14 cellular contexts compared by ENCODE assay signal in the genomic region with DNA sequence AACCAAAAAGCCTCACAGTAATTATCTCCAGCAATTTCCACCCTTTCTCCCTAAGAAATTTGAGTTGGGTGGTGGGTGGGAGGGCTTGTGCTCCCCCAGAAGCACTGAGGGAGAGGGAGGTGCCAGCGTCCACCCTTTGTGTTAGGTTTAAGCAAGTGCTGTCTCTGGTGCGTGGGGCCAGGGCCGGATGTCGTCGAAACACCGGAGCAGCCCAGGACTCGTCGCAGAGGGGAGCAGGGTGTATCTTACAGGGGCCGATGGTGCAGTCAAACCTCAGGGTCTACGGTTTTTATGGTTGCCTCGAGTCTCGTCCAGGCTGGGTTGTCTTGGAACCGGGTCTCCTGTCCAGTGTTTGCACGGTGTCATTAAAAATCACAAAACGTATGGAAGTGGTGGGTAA. TPM values are rescaled to one million over a fixed set of nuclear protein-coding genes. Genes with fewer than 3 reads are reported as not detected.
A peak's percentile ranks its signal among the peaks of the same experiment; 100 is the strongest.
DNase-seq lines count a peak whose midpoint lies in the region; ATAC-seq lines count a peak whose summit lies in the region.
"Had no signal": no experiment of that assay in that cellular context is flagged by ENCODE, and none has a peak within 500 bp of the region (broad histone marks: within the 10 kb centered on the region; RNA-seq: fewer than 3 reads in every experiment).

No MANE protein-coding gene starts in this region.

- DNase-seq in Right ventricle myocardium inferior (ENCODE audit: missing footprints) (peak; percentile 32), left cardiac atrium (no peak), posterior vena cava (ENCODE audit: low spot score) (peak; percentile 78)
- DNase-seq in activated T-helper 2 cell treated with anti-CD3 and anti-CD28 coated beads, Interferon-gamma antibody, Interleukin-2, Interleukin-4, amounts not matched to agents 10 μg/mL and 5 μg/mL and 100 μg/mL, durations not matched to agents 14 hours and 24 hours and 36 hours (ENCODE audit: low spot score), result no peak
- DNase-seq: AML-193; Caco-2; Calu3; CD4-positive, alpha-beta T cell; DMS79 treated with DMSO at 0.1 percent for 48 hours; GF-D8 had no signal

- H3K36me3 Mint-ChIP-seq in activated T-helper 2 cell treated with anti-CD3 and anti-CD28 coated beads, Interferon-gamma antibody, Interleukin-2, Interleukin-4, amounts not matched to agents 10 μg/mL and 5 μg/mL and 100 μg/mL, durations not matched to agents 14 hours and 24 hours and 36 hours (ENCODE audit: low read depth), result no peaks in the 10 kb centered on the region
- H3K36me3 Mint-ChIP-seq: CD8-positive, alpha-beta T cell had no signal

- intact Hi-C loops in Right ventricle myocardium inferior (cut with DNase I) (no loop called here), left cardiac atrium (cut with DNase I) (no loop called here), posterior vena cava (cut with DNase I) (no loop called here)
- intact Hi-C loops in activated T-helper 2 cell treated with anti-CD3 and anti-CD28 coated beads, Interferon-gamma antibody, Interleukin-2, Interleukin-4, amounts not matched to agents 10 μg/mL and 5 μg/mL and 100 μg/mL, durations not matched to agents 14 hours and 24 hours and 36 hours (cut with micrococcal nuclease), result no loop called here

- ATAC-seq in Right ventricle myocardium inferior (no peak), left cardiac atrium (no peak), GM18873 (IDR thresholded peaks at IDR 0.05; ENCODE audit: low FRiP score, unreplicated experiment) (no peak)
- ATAC-seq: A549; CD8-positive, alpha-beta T cell had no signal

- H3K27me3 Mint-ChIP-seq in activated T-helper 2 cell treated with anti-CD3 and anti-CD28 coated beads, Interferon-gamma antibody, Interleukin-2, Interleukin-4, amounts not matched to agents 10 μg/mL and 5 μg/mL and 100 μg/mL, durations not matched to agents 14 hours and 24 hours and 36 hours (ENCODE audit: low read depth), result peaks cover 11% of the 10 kb centered on the region

- no peaks in the 10 kb centered on the region for H3K9me3 Mint-ChIP-seq in activated T-helper 2 cell treated with anti-CD3 and anti-CD28 coated beads, Interferon-gamma antibody, Interleukin-2, Interleukin-4, amounts not matched to agents 10 μg/mL and 5 μg/mL and 100 μg/mL, durations not matched to agents 14 hours and 24 hours and 36 hours
- H3K9me3 Mint-ChIP-seq: CD4-positive, alpha-beta T cell; CD8-positive, alpha-beta T cell had no signal

- H3K4me3 Mint-ChIP-seq in activated T-helper 2 cell treated with anti-CD3 and anti-CD28 coated beads, Interferon-gamma antibody, Interleukin-2, Interleukin-4, amounts not matched to agents 10 μg/mL and 5 μg/mL and 100 μg/mL, durations not matched to agents 14 hours and 24 hours and 36 hours (ENCODE audit: low read depth), result no peak overlapping the region
- H3K4me3 Mint-ChIP-seq: B cell; CD4-positive, alpha-beta T cell; CD8-positive, alpha-beta T cell had no signal

- H3K27ac Mint-ChIP-seq in activated T-helper 2 cell treated with anti-CD3 and anti-CD28 coated beads, Interferon-gamma antibody, Interleukin-2, Interleukin-4, amounts not matched to agents 10 μg/mL and 5 μg/mL and 100 μg/mL, durations not matched to agents 14 hours and 24 hours and 36 hours, result no peak overlapping the region
- H3K27ac Mint-ChIP-seq: B cell; CD4-positive, alpha-beta T cell; CD8-positive, alpha-beta T cell had no signal

- peaks cover 8% of the 10 kb centered on the region for H3K4me1 Mint-ChIP-seq in activated T-helper 2 cell treated with anti-CD3 and anti-CD28 coated beads, Interferon-gamma antibody, Interleukin-2, Interleukin-4, amounts not matched to agents 10 μg/mL and 5 μg/mL and 100 μg/mL, durations not matched to agents 14 hours and 24 hours and 36 hours (ENCODE audit: low read depth)

RNA-seq across cellular contexts. Expression of a gene that starts 35.3 kb away (rescaled TPM):
- total RNA-seq in Right ventricle myocardium inferior (70.1 TPM), left cardiac atrium (10 to 100 TPM; 50.4 to 84.4 TPM), posterior vena cava (100 to 1,000 TPM in 1 of 2 donors, 10 to 100 TPM in 1; 80.5 to 101 TPM)
- 71.0 and 74.7 TPM in 2 replicates for total RNA-seq in activated T-helper 2 cell treated with anti-CD3 and anti-CD28 coated beads, Interferon-gamma antibody, Interleukin-2, Interleukin-4, amounts not matched to agents 10 μg/mL and 5 μg/mL and 100 μg/mL, durations not matched to agents 14 hours and 24 hours and 36 hours

Comparison
In these comparisons a context has a peak if more than half of its experiments do, and no peak if none do; other contexts are left out.
1. DNase-seq: peak in Right ventricle myocardium inferior (single experiment) and posterior vena cava (single experiment); none in left cardiac atrium (single experiment) and activated T-helper 2 cell treated with anti-CD3 and anti-CD28 coated beads, Interferon-gamma antibody, Interleukin-2, Interleukin-4, amounts not matched to agents 10 μg/mL and 5 μg/mL and 100 μg/mL, durations not matched to agents 14 hours and 24 hours and 36 hours (single experiment).